8 cellular contexts compared by ENCODE assay signal in the genomic region with DNA sequence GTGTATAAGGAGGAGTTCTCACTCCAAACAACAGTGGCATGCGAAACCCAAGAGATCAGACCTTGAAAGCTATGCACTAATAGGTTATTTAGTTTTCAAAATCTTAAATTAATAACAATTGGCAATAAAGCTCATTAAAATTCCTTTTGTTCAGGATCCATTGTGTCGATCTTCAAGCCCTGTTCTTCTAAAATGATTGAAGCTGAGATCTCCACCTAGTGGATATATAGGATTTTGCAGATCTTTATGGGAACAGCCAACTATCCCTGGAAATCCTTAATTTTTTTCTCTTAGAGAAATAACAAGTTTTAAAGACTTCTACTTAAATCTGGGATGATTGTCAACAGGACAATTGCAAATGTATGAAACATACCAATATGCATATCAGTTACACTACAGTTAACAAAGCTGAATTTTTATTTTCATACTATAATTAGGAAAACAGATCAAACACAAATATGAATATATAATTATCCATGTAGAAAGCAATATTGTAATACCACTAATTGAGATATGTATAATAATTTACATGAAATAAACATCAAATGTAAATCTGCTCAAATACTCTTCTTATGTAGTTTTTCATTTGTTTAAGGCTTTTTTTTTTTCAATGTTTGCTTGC. TPM values are rescaled to one million over a fixed set of nuclear protein-coding genes. Genes with fewer than 3 reads are reported as not detected.
DNase-seq lines count a peak whose midpoint lies in the region; ATAC-seq and TF ChIP-seq lines count a peak whose summit lies in the region.

No MANE protein-coding gene starts in this region.

- no peak overlapping the region for H3K27ac Mint-ChIP-seq in CD4-positive, alpha-beta T cell
- H3K27ac Mint-ChIP-seq in stimulated activated naive CD8-positive, alpha-beta T cell treated with anti-CD3 and anti-CD28 coated beads, Interleukin-15, amount 100 ng/mL, for 72 hours, result no peak overlapping the region

- BruUV-seq in HCT116 (replicated peaks; lab: Mats Ljungman, UMichigan), result no TSS peak

- H3K4me1 Mint-ChIP-seq in CD4-positive, alpha-beta T cell (ENCODE audit: low read depth), result no peaks in the 10 kb centered on the region
- no peaks in the 10 kb centered on the region for H3K4me1 Mint-ChIP-seq in stimulated activated naive CD8-positive, alpha-beta T cell treated with anti-CD3 and anti-CD28 coated beads, Interleukin-15, amount 100 ng/mL, for 72 hours

- H3K4me2 ChIP-seq in HCT116 (ENCODE audit: low read length), result no peak overlapping the region

- TF ChIP-seq POLR2A in HCT116 (IDR thresholded peaks at IDR 0.05; ENCODE audit: borderline replicate concordance, extremely low read depth, insufficient read depth, insufficient read length), result no peak

- ATAC-seq in CD4-positive, alpha-beta T cell (ENCODE audit: poor library complexity), result no peak
- ATAC-seq in HCT116, result no peak
- ATAC-seq in stimulated activated naive CD8-positive, alpha-beta T cell treated with anti-CD3 and anti-CD28 coated beads, Interleukin-15, amount 100 ng/mL, for 72 hours, result no peak

- no peaks in the 10 kb centered on the region for H3K36me3 ChIP-seq in HCT116 (ENCODE audit: control insufficient read depth in 1 of 2, insufficient read depth in 2 of 2, low read length in 2 of 2)
- H3K36me3 ChIP-seq in brain microvascular endothelial cell (replicated peaks), result no peaks in the 10 kb centered on the region

- no peak for DNase-seq in CD4-positive, alpha-beta T cell
- DNase-seq in HCT116 (ENCODE audit: low read depth, low spot score) (peak; percentile 18), NCI-H2171 treated with DMSO at 0.1 percent for 48 hours (lab: John Stamatoyannopoulos, UW) (peak; percentile 76), brain microvascular endothelial cell (no peak), kidney glomerular epithelial cell (lab: John Stamatoyannopoulos, UW) (peak; percentile 29), substantia nigra (lab: John Stamatoyannopoulos, UW) (no peak), NCI-H1048 (lab: John Stamatoyannopoulos, UW) (no peak)
- DNase-seq in stimulated activated naive CD8-positive, alpha-beta T cell treated with anti-CD3 and anti-CD28 coated beads, Interleukin-15, amount 100 ng/mL, for 72 hours, result no peak

- CTCF ChIA-PET in CD4-positive, alpha-beta T cell (lab: Charles Lee), result no interaction called here
- CTCF ChIA-PET in HCT116 (lab: Charles Lee), result interaction anchor here (1.1 to 1.5 kb wide), 2 partner anchors 14 to 221 kb away, joined by 4 to 5 read pairs; no protein-coding TSS in a partner anchor

- intact Hi-C loops in CD4-positive, alpha-beta T cell (cut with DNase I, micrococcal nuclease), result no loop called here
- intact Hi-C loops in HCT116 (cut with micrococcal nuclease), result loop anchor here (5.0 to 10.0 kb wide), 2 partner anchors 218 to 624 kb away; no protein-coding TSS in a partner anchor

- TF ChIP-seq RAD21 in HCT116 (IDR thresholded peaks at IDR 0.05; ENCODE audit: low read depth), result peak; percentile 53

- peaks cover 6% of the 10 kb centered on the region for H3K27me3 Mint-ChIP-seq in CD4-positive, alpha-beta T cell
- peaks cover 12% of the 10 kb centered on the region for H3K27me3 Mint-ChIP-seq in stimulated activated naive CD8-positive, alpha-beta T cell treated with anti-CD3 and anti-CD28 coated beads, Interleukin-15, amount 100 ng/mL, for 72 hours

- in situ Hi-C loops in brain microvascular endothelial cell (cut with HindIII; ENCODE audit: low pct_ligation_motif_present, low sequenced_read_pairs), result no loop called here

- H2AFZ ChIP-seq in HCT116 (ENCODE audit: low read depth, low read length, poor library complexity, severe bottlenecking), result no peak overlapping the region

- no peaks in the 10 kb centered on the region for H3K9me2 ChIP-seq in HCT116 (ENCODE audit: insufficient read depth)

- peak; percentile 14 for TF ChIP-seq CTCF in CD4-positive, alpha-beta T cell (IDR thresholded peaks at IDR 0.05)
- TF ChIP-seq CTCF in HCT116 (IDR thresholded peaks at IDR 0.05 in 2 of 3, conservative IDR thresholded peaks at IDR 0.05 in 1 of 3; ENCODE audit: borderline replicate concordance in 1 of 3, insufficient read depth in 1 of 3, low read depth in 2 of 3, low read length in 2 of 3) (peak in 2 of 3 experiments; percentile 50 to 70; a peak in 4 of 6 replicates), brain microvascular endothelial cell (IDR thresholded peaks at IDR 0.05; ENCODE audit: low read depth, low read length, missing control alignments) (peak; percentile 54)

- no peaks in the 10 kb centered on the region for H3K4me1 ChIP-seq in HCT116 (ENCODE audit: control insufficient read depth in 1 of 2, insufficient read depth in 2 of 2, low read length in 2 of 2)

- no peak overlapping the region for H3K4me3 ChIP-seq in HCT116 (replicated peaks in 1 of 2; ENCODE audit: low read depth in 1 of 2, low read length in 2 of 2)
- H3K4me3 ChIP-seq in brain microvascular endothelial cell (ENCODE audit: low read depth, low read length), result no peak overlapping the region

- no peak overlapping the region for H3K27ac ChIP-seq in CD4-positive, alpha-beta T cell (ENCODE audit: low read depth, low read length)
- H3K27ac ChIP-seq in HCT116 (ENCODE audit: low read depth, low read length), result no peak overlapping the region
- H3K27ac ChIP-seq in brain microvascular endothelial cell, result no peak overlapping the region
- H3K27ac ChIP-seq in substantia nigra (ENCODE audit: low read depth, low read length, poor library complexity, severe bottlenecking), result no peak overlapping the region

- RAD21 ChIA-PET in HCT116 (lab: Charles Lee; ENCODE audit: low non-redundant PET in 1 of 2, low total read pairs in 2 of 2, uncharacterized antibody in 2 of 2, unreplicated experiment in 2 of 2), result no interaction called here

- no peaks in the 10 kb centered on the region for H3K36me3 Mint-ChIP-seq in CD4-positive, alpha-beta T cell (ENCODE audit: low read depth)

- no peaks in the 10 kb centered on the region for H3K9me3 Mint-ChIP-seq in CD4-positive, alpha-beta T cell
- no peaks in the 10 kb centered on the region for H3K9me3 Mint-ChIP-seq in stimulated activated naive CD8-positive, alpha-beta T cell treated with anti-CD3 and anti-CD28 coated beads, Interleukin-15, amount 100 ng/mL, for 72 hours

- no peaks in the 10 kb centered on the region for H3K9me3 ChIP-seq in CD4-positive, alpha-beta T cell (ENCODE audit: control insufficient read depth, low read length)
- no peaks in the 10 kb centered on the region for H3K9me3 ChIP-seq in HCT116 (ENCODE audit: control insufficient read depth in 1 of 2, insufficient read depth in 1 of 2, low read depth in 1 of 2, low read length in 2 of 2)

- H3K79me2 ChIP-seq in HCT116 (ENCODE audit: insufficient read depth, low read length), result no peaks in the 10 kb centered on the region

- H4K20me1 ChIP-seq in HCT116 (ENCODE audit: insufficient read depth), result no peaks in the 10 kb centered on the region

- no peak overlapping the region for H3K9ac ChIP-seq in HCT116 (ENCODE audit: low read length)

- POLR2A ChIA-PET in CD4-positive, alpha-beta T cell (lab: Charles Lee), result no interaction called here
- POLR2A ChIA-PET in HCT116 (lab: Charles Lee), result no interaction called here

- H3K4me3 Mint-ChIP-seq in CD4-positive, alpha-beta T cell, result no peak overlapping the region
- H3K4me3 Mint-ChIP-seq in stimulated activated naive CD8-positive, alpha-beta T cell treated with anti-CD3 and anti-CD28 coated beads, Interleukin-15, amount 100 ng/mL, for 72 hours, result no peak overlapping the region

- no peaks in the 10 kb centered on the region for H3K27me3 ChIP-seq in CD4-positive, alpha-beta T cell (ENCODE audit: control insufficient read depth, insufficient read depth, low read length)
- H3K27me3 ChIP-seq in HCT116 (ENCODE audit: insufficient read depth, low read length), result peaks cover 17% of the 10 kb centered on the region
- H3K27me3 ChIP-seq in brain microvascular endothelial cell (replicated peaks), result no peaks in the 10 kb centered on the region

TF ChIP-seq in HCT116, 20 proteins besides CTCF, POLR2A, EP300 and RAD21 (continues in another document):
- TF ChIP-seq, protein P1, sequence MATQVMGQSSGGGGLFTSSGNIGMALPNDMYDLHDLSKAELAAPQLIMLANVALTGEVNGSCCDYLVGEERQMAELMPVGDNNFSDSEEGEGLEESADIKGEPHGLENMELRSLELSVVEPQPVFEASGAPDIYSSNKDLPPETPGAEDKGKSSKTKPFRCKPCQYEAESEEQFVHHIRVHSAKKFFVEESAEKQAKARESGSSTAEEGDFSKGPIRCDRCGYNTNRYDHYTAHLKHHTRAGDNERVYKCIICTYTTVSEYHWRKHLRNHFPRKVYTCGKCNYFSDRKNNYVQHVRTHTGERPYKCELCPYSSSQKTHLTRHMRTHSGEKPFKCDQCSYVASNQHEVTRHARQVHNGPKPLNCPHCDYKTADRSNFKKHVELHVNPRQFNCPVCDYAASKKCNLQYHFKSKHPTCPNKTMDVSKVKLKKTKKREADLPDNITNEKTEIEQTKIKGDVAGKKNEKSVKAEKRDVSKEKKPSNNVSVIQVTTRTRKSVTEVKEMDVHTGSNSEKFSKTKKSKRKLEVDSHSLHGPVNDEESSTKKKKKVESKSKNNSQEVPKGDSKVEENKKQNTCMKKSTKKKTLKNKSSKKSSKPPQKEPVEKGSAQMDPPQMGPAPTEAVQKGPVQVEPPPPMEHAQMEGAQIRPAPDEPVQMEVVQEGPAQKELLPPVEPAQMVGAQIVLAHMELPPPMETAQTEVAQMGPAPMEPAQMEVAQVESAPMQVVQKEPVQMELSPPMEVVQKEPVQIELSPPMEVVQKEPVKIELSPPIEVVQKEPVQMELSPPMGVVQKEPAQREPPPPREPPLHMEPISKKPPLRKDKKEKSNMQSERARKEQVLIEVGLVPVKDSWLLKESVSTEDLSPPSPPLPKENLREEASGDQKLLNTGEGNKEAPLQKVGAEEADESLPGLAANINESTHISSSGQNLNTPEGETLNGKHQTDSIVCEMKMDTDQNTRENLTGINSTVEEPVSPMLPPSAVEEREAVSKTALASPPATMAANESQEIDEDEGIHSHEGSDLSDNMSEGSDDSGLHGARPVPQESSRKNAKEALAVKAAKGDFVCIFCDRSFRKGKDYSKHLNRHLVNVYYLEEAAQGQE (IDR thresholded peaks at IDR 0.05; ENCODE audit: low read depth), result no peak
- no peak for TF ChIP-seq SRF (IDR thresholded peaks at IDR 0.05; ENCODE audit: low read depth)
- no peak for TF ChIP-seq TCF7L2 (IDR thresholded peaks at IDR 0.05; ENCODE audit: borderline replicate concordance, extremely low read depth, insufficient read depth, insufficient read length)
- no peak for TF ChIP-seq MAX (IDR thresholded peaks at IDR 0.05)
- no peak for TF ChIP-seq ZFX (IDR thresholded peaks at IDR 0.05)
- TF ChIP-seq SIN3A (IDR thresholded peaks at IDR 0.05; ENCODE audit: low read depth), result no peak
- TF ChIP-seq EZH2 (IDR thresholded peaks at IDR 0.05), result no peak
- TF ChIP-seq POLR2AphosphoS5 (IDR thresholded peaks at IDR 0.05; ENCODE audit: low read depth, low read length), result no peak
- no peak for TF ChIP-seq SP1 (IDR thresholded peaks at IDR 0.05; ENCODE audit: low read depth)
- no peak for TF ChIP-seq YY1 (IDR thresholded peaks at IDR 0.05; ENCODE audit: extremely low read depth, insufficient replicate concordance, low read depth, low read length)

RNA-seq across cellular contexts. Expression of gene LRRC53, which starts 43.3 kb away (rescaled TPM):
- total RNA-seq in CD4-positive, alpha-beta T cell, result not detected
- not detected for total RNA-seq in HCT116 (2021; ENCODE audit: unreplicated experiment)
- polyA plus RNA-seq in HCT116 (2012), result not detected in 2 replicates

Comparison
In these comparisons a context has a peak if more than half of its experiments do, and no peak if none do; other contexts are left out.
1. DNase-seq: peak in HCT116 (single experiment), NCI-H2171 treated with DMSO at 0.1 percent for 48 hours (single experiment) and kidney glomerular epithelial cell (single experiment); none in CD4-positive, alpha-beta T cell (0 of 10), brain microvascular endothelial cell (single experiment), substantia nigra (0 of 49), stimulated activated naive CD8-positive, alpha-beta T cell treated with anti-CD3 and anti-CD28 coated beads, Interleukin-15, amount 100 ng/mL, for 72 hours (0 of 2) and NCI-H1048 (single experiment).
2. Peak in every context shown above with its lines, with median percentiles within 50 percentile points of each other: CTCF ChIP-seq.